ENCODE assay signal across 29 cellular contexts in the genomic region with DNA sequence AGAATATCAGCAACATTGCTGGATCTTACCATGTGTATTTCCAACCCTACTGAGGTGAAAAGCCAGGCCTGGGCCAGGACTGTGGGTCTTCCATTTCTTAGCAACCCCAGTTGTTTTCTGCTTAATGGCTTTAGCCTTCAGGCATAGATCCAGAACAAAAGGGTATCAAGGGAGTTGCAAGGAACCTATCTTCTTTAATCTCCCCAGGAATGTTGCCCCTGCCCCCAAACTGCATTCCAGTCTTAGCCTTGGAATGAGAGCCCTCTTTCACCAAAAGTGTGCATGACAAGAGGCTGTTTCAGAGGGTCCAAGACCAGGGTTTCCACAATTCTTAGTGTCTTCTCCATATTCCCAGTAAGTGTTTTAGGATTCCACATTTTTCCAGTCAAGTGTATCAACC.
A peak's percentile ranks its signal among the peaks of the same experiment; 100 is the strongest.
DNase-seq lines count a peak whose midpoint lies in the region; ATAC-seq and TF ChIP-seq lines count a peak whose summit lies in the region.
"Had no signal": no experiment of that assay in that cellular context is flagged by ENCODE, and none has a peak within 500 bp of the region (broad histone marks: within the 10 kb centered on the region; RNA-seq: fewer than 3 reads in every experiment).

No MANE protein-coding gene starts in this region.

- no peak for TF ChIP-seq CTCF in endodermal cell (conservative IDR thresholded peaks at IDR 0.05)

- H3K27me3 ChIP-seq in HUES64 (ENCODE audit: insufficient read depth, low read length) (no peaks in the 10 kb centered on the region), endodermal cell (ENCODE audit: control insufficient read depth, insufficient read depth, low read length, poor library complexity, severe bottlenecking) (no peaks in the 10 kb centered on the region)
- H3K27me3 ChIP-seq: body of pancreas, tibial artery had no signal

- peak overlapping the region; percentile 14 for H3K4me3 ChIP-seq in HUES64 (ENCODE audit: low read length)
- H3K4me3 ChIP-seq in endodermal cell (ENCODE audit: low read length) = peak overlapping the region; percentile 78
- H3K4me3 ChIP-seq: body of pancreas, dorsolateral prefrontal cortex, PC-9, tibial artery had no signal

- no peak for ATAC-seq in activated CD8-positive, alpha-beta memory T cell treated with anti-CD3 and anti-CD28 coated beads, Interleukin-2, amount 10 ng/mL, durations not matched to agents 7 days and 5 days
- no peak for ATAC-seq in GM18909 (IDR thresholded peaks at IDR 0.05; ENCODE audit: poor library complexity, unreplicated experiment)
- ATAC-seq: activated T-cell treated with anti-CD3 and anti-CD28 coated beads, Interleukin-2, amount 50 U/mL, for 4 hours; body of pancreas; HCT116; HepG2; left ventricle myocardium superior; naive thymus-derived CD4-positive, alpha-beta T cell; Right ventricle myocardium inferior; stimulated activated naive CD8-positive, alpha-beta T cell treated with anti-CD3 and anti-CD28 coated beads, Interleukin-15, Interleukin-2, amounts not matched to agents 100 U/mL and 50 U/mL, for 24 hours had no signal

- peaks cover 10% of the 10 kb centered on the region for H3K36me3 Mint-ChIP-seq in endodermal cell (ENCODE audit: low read depth)
- no peaks in the 10 kb centered on the region for H3K36me3 Mint-ChIP-seq in activated CD8-positive, alpha-beta memory T cell treated with anti-CD3 and anti-CD28 coated beads, Interleukin-2, amount 10 ng/mL, durations not matched to agents 7 days and 5 days
- H3K36me3 Mint-ChIP-seq: naive thymus-derived CD4-positive, alpha-beta T cell had no signal

- no peaks in the 10 kb centered on the region for H3K27me3 Mint-ChIP-seq in endodermal cell (ENCODE audit: insufficient read depth)
- peaks cover 12% of the 10 kb centered on the region for H3K27me3 Mint-ChIP-seq in activated CD8-positive, alpha-beta memory T cell treated with anti-CD3 and anti-CD28 coated beads, Interleukin-2, amount 10 ng/mL, durations not matched to agents 7 days and 5 days

- H3K27ac ChIP-seq in HUES64 (ENCODE audit: low read depth, low read length) (peak overlapping the region; percentile 98), endodermal cell (ENCODE audit: low read depth, low read length) (peak overlapping the region; percentile 45)
- H3K27ac ChIP-seq: body of pancreas, dorsolateral prefrontal cortex, PC-9, tibial artery had no signal

- peak overlapping the region; percentile 64 for H3K9ac ChIP-seq in HUES64 (ENCODE audit: low read depth, low read length)
- peak overlapping the region; percentile 80 for H3K9ac ChIP-seq in endodermal cell (ENCODE audit: extremely low read depth, low read length, poor library complexity, severe bottlenecking)

- CTCF ChIA-PET in activated CD8-positive, alpha-beta memory T cell treated with anti-CD3 and anti-CD28 coated beads, Interleukin-2, amount 10 ng/mL, durations not matched to agents 7 days and 5 days (lab: Charles Lee) = no interaction called here

- DNase-seq in COLO829 (ENCODE audit: low spot score) (peak; percentile 70), endodermal cell (peak; percentile 89), left kidney (ENCODE audit: low read depth, low spot score) (peak; percentile 58), NCI-H524 treated with DMSO at 0.1 percent for 48 hours (lab: John Stamatoyannopoulos, UW) (no peak), NCI-H187 (lab: John Stamatoyannopoulos, UW) (no peak)
- no peak for DNase-seq in activated CD8-positive, alpha-beta memory T cell treated with anti-CD3 and anti-CD28 coated beads, Interleukin-2, amount 10 ng/mL, durations not matched to agents 7 days and 5 days
- DNase-seq: activated CD4-positive, alpha-beta T cell treated with anti-CD3 and anti-CD28 coated beads for 4 hours; activated T-cell treated with anti-CD3 and anti-CD28 coated beads, Interleukin-2, amount 50 U/mL, for 4 hours; AML-193; body of pancreas; CD4-positive, alpha-beta T cell; cerebellar nuclear complex; DMS 273 treated with DMSO at 0.1 percent for 48 hours; dorsolateral prefrontal cortex; Kasumi-1; left ventricle myocardium superior; midbrain; MV-4-11; naive thymus-derived CD4-positive, alpha-beta T cell; NCI-H146; occipital lobe; stimulated activated naive CD8-positive, alpha-beta T cell treated with anti-CD3 and anti-CD28 coated beads, Interleukin-15, Interleukin-2, amounts not matched to agents 100 U/mL and 50 U/mL, for 24 hours; tibial artery had no signal

- H3K4me1 ChIP-seq in HUES64 (ENCODE audit: insufficient read depth, low read length) (peaks cover 12% of the 10 kb centered on the region), endodermal cell (ENCODE audit: control insufficient read depth, insufficient read depth, low read length) (peaks cover 7% of the 10 kb centered on the region)
- H3K4me1 ChIP-seq: body of pancreas had no signal

- H3K9me3 Mint-ChIP-seq in endodermal cell = peaks cover 41% of the 10 kb centered on the region
- no peaks in the 10 kb centered on the region for H3K9me3 Mint-ChIP-seq in activated CD8-positive, alpha-beta memory T cell treated with anti-CD3 and anti-CD28 coated beads, Interleukin-2, amount 10 ng/mL, durations not matched to agents 7 days and 5 days (ENCODE audit: low read depth)
- H3K9me3 Mint-ChIP-seq: activated T-cell treated with anti-CD3 and anti-CD28 coated beads, Interleukin-2, amount 50 U/mL, for 4 hours; CD4-positive, alpha-beta T cell; naive thymus-derived CD4-positive, alpha-beta T cell had no signal

- H3K27ac Mint-ChIP-seq in endodermal cell = peak overlapping the region; percentile 95
- no peak overlapping the region for H3K27ac Mint-ChIP-seq in activated CD8-positive, alpha-beta memory T cell treated with anti-CD3 and anti-CD28 coated beads, Interleukin-2, amount 10 ng/mL, durations not matched to agents 7 days and 5 days
- H3K27ac Mint-ChIP-seq: CD4-positive, alpha-beta T cell; naive thymus-derived CD4-positive, alpha-beta T cell had no signal

- H3K36me3 ChIP-seq in HUES64 (ENCODE audit: insufficient read depth, low read length) (no peaks in the 10 kb centered on the region), endodermal cell (ENCODE audit: control insufficient read depth, insufficient read depth, low read length) (no peaks in the 10 kb centered on the region)
- H3K36me3 ChIP-seq: tibial artery had no signal

- peaks cover 22% of the 10 kb centered on the region for H3K9me3 ChIP-seq in HUES64 (ENCODE audit: insufficient read depth, low read depth, low read length)
- peaks cover 44% of the 10 kb centered on the region for H3K9me3 ChIP-seq in endodermal cell (ENCODE audit: control insufficient read depth, low read length)
- H3K9me3 ChIP-seq: body of pancreas, tibial artery had no signal

- H3K4me1 Mint-ChIP-seq in endodermal cell = peaks cover 27% of the 10 kb centered on the region
- no peaks in the 10 kb centered on the region for H3K4me1 Mint-ChIP-seq in activated CD8-positive, alpha-beta memory T cell treated with anti-CD3 and anti-CD28 coated beads, Interleukin-2, amount 10 ng/mL, durations not matched to agents 7 days and 5 days

- no peak overlapping the region for H3K4me3 Mint-ChIP-seq in endodermal cell
- H3K4me3 Mint-ChIP-seq in activated CD8-positive, alpha-beta memory T cell treated with anti-CD3 and anti-CD28 coated beads, Interleukin-2, amount 10 ng/mL, durations not matched to agents 7 days and 5 days = no peak overlapping the region
- H3K4me3 Mint-ChIP-seq: activated T-cell treated with anti-CD3 and anti-CD28 coated beads, Interleukin-2, amount 50 U/mL, for 4 hours; CD4-positive, alpha-beta T cell; naive thymus-derived CD4-positive, alpha-beta T cell had no signal

Comparison
In these comparisons a context has a peak if more than half of its experiments do, and no peak if none do; other contexts are left out.
1. DNase-seq: peak in COLO829 (single experiment), endodermal cell (single experiment) and left kidney (single experiment); none in activated CD8-positive, alpha-beta memory T cell treated with anti-CD3 and anti-CD28 coated beads, Interleukin-2, amount 10 ng/mL, durations not matched to agents 7 days and 5 days (single experiment), NCI-H524 treated with DMSO at 0.1 percent for 48 hours (single experiment) and NCI-H187 (0 of 2).